8 cellular contexts compared by ENCODE assay signal in genomic region chr2:68466778-68467076, GRCh38. TPM values are rescaled to one million over a fixed set of nuclear protein-coding genes. Genes with fewer than 3 reads are reported as not detected.
DNase-seq lines count a peak whose midpoint lies in the region; ATAC-seq and TF ChIP-seq lines count a peak whose summit lies in the region.

No MANE protein-coding gene starts in this region.

- DNase-seq in coronary artery (ENCODE audit: low spot score) (no peak), amniotic stem cell (lab: John Stamatoyannopoulos, UW) (no peak), NCI-H774 (lab: John Stamatoyannopoulos, UW) (no peak)
- no peak for DNase-seq in stimulated activated CD8-positive, alpha-beta memory T cell treated with anti-CD3 and anti-CD28 coated beads, Interleukin-4, amount 100 ng/mL, for 48 hours
- no peak for DNase-seq in effector CD8-positive, alpha-beta T cell (lab: John Stamatoyannopoulos, UW)

- H3K4me1 Mint-ChIP-seq in IgD-negative memory B cell = peaks cover 16 to 23% (median 22%) of the 10 kb centered on the region in 3 donors

- no peaks in the 10 kb centered on the region for H3K9me3 Mint-ChIP-seq in IgD-negative memory B cell

- H3K9me3 ChIP-seq in muscle layer of colon (ENCODE audit: low read length) = no peaks in the 10 kb centered on the region

- no peaks in the 10 kb centered on the region for H3K27me3 ChIP-seq in muscle layer of colon (ENCODE audit: control insufficient read depth in 1 of 2, insufficient read depth in 2 of 2, low read length in 2 of 2)

- ATAC-seq in GM21360 (IDR thresholded peaks at IDR 0.05; ENCODE audit: unreplicated experiment) = peak; percentile 35

- H3K27ac Mint-ChIP-seq in IgD-negative memory B cell = peak overlapping the region; percentile 27 to 98 (median 87)

- no peaks in the 10 kb centered on the region for H3K36me3 Mint-ChIP-seq in IgD-negative memory B cell

- peak overlapping the region; percentile 92 to 98 (median 97) for H3K4me3 Mint-ChIP-seq in IgD-negative memory B cell

- H3K36me3 ChIP-seq in muscle layer of colon (ENCODE audit: insufficient read depth, low read length) = no peaks in the 10 kb centered on the region

- H3K27ac ChIP-seq in coronary artery (peak overlapping the region; percentile 83 to 89), muscle layer of colon (ENCODE audit: low read depth, low read length) (peak overlapping the region; percentile 67)

- H3K4me3 ChIP-seq in coronary artery = peak overlapping the region; percentile 79
- peak overlapping the region; percentile 84 to 95 for H3K4me3 ChIP-seq in muscle layer of colon (ENCODE audit: low read depth in 1 of 2, low read length in 2 of 2)

- H3K4me1 ChIP-seq in muscle layer of colon (ENCODE audit: insufficient read depth, low read length) = peaks cover 6% of the 10 kb centered on the region

- no peak for TF ChIP-seq CTCF in coronary artery (IDR thresholded peaks at IDR 0.05)

- H3K9ac ChIP-seq in muscle layer of colon (ENCODE audit: low read length) = peak overlapping the region; percentile 94

- no peaks in the 10 kb centered on the region for H3K27me3 Mint-ChIP-seq in IgD-negative memory B cell

RNA-seq across cellular contexts. Expression of gene FBXO48, which starts 0.4 kb away (rescaled TPM):
- polyA plus RNA-seq in IgD-negative memory B cell = 0.44 TPM

RNA-seq across cellular contexts. Expression of gene APLF, which starts 0.7 kb away (rescaled TPM):
- 2.3 TPM for polyA plus RNA-seq in IgD-negative memory B cell
